Comparison of ENCODE assay signal across 9 cellular contexts in genomic region chr11:2975594-2975993, GRCh38. TPM values are rescaled to one million over a fixed set of nuclear protein-coding genes. Genes with fewer than 3 reads are reported as not detected.
DNase-seq lines count a peak whose midpoint lies in the region; ATAC-seq and TF ChIP-seq lines count a peak whose summit lies in the region.
"Had no signal": no experiment of that assay in that cellular context is flagged by ENCODE, and none has a peak within 500 bp of the region (broad histone marks: within the 10 kb centered on the region; RNA-seq: fewer than 3 reads in every experiment).

No MANE protein-coding gene starts in this region.

- peaks cover 47% of the 10 kb centered on the region for H4K20me1 ChIP-seq in hepatocyte (ENCODE audit: insufficient read depth, poor library complexity, severe bottlenecking)

- intact Hi-C loops in A673 (cut with micrococcal nuclease; ENCODE audit: unreplicated experiment), result no loop called here

- H3K4me1 ChIP-seq in A673 (ENCODE audit: insufficient read depth, low read length, poor library complexity, severe bottlenecking), result no peaks in the 10 kb centered on the region
- H3K4me1 ChIP-seq in hepatocyte (ENCODE audit: insufficient read depth), result no peaks in the 10 kb centered on the region

- 90% methylated on average over 4 of the region's 4 CpGs for WGBS in hepatocyte (ENCODE audit: low lambda C conversion rate, missing lambda C conversion rate)

- H3K36me3 Mint-ChIP-seq in activated naive CD8-positive, alpha-beta T cell treated with anti-CD3 and anti-CD28 coated beads, Interleukin-2, amount 50 U/mL, for 24 hours (ENCODE audit: low read depth), result peaks cover 65% of the 10 kb centered on the region

- H3K4me1 Mint-ChIP-seq in activated naive CD8-positive, alpha-beta T cell treated with anti-CD3 and anti-CD28 coated beads, Interleukin-2, amount 50 U/mL, for 24 hours, result peaks cover 34% of the 10 kb centered on the region

- CTCF ChIA-PET in A673 (lab: Charles Lee), result interaction anchor here (0.7 kb wide), 1 partner anchor 902 kb away, joined by 4 read pairs; no protein-coding TSS in a partner anchor

- H3K36me3 ChIP-seq in A673 (ENCODE audit: insufficient read depth, low read length, poor library complexity, severe bottlenecking) (peaks cover 84% of the 10 kb centered on the region), hepatocyte (replicated peaks; ENCODE audit: insufficient read depth, low read depth) (peaks cover 10% of the 10 kb centered on the region)

- DNase-seq in A673 (ENCODE audit: low spot score) (peak; percentile 42), OCI-M1 (lab: John Stamatoyannopoulos, UW) (peak; percentile 48), hepatocyte (ENCODE audit: low spot score) (peak; percentile 39)
- peak; percentile 32 for DNase-seq in activated naive CD8-positive, alpha-beta T cell treated with anti-CD3 and anti-CD28 coated beads, Interleukin-2, amount 50 U/mL, for 24 hours
- DNase-seq in stimulated activated CD4-positive, alpha-beta T cell treated with anti-CD3 and anti-CD28 coated beads, Interleukin-4, amount 100 ng/mL, for 24 hours, result peak; percentile 50

- peak; percentile 45 for TF ChIP-seq CTCF in A673 (conservative IDR thresholded peaks at IDR 0.05; ENCODE audit: low read depth, low read length)
- peak; percentile 48 for TF ChIP-seq CTCF in GM12874 (IDR thresholded peaks at IDR 0.05; ENCODE audit: insufficient read depth, low read depth, low read length)
- peak; percentile 44 for TF ChIP-seq CTCF in hepatocyte (IDR thresholded peaks at IDR 0.05; ENCODE audit: poor library complexity)

- H3K27ac Mint-ChIP-seq in activated naive CD8-positive, alpha-beta T cell treated with anti-CD3 and anti-CD28 coated beads, Interleukin-2, amount 50 U/mL, for 24 hours, result no peak overlapping the region
- H3K27ac Mint-ChIP-seq: dendritic cell treated with granulocyte-macrophage colony-stimulating factor and Interleukin-4, amounts not matched to agents 40 ng/mL and 50 ng/mL, for 4 days had no signal

- no peaks in the 10 kb centered on the region for H3K27me3 ChIP-seq in A673 (replicated peaks; ENCODE audit: insufficient read depth, low read depth, low read length, poor library complexity)
- H3K27me3 ChIP-seq in hepatocyte, result no peaks in the 10 kb centered on the region

- H3K9me3 ChIP-seq in A673 (ENCODE audit: low read depth, low read length, poor library complexity, severe bottlenecking), result no peaks in the 10 kb centered on the region
- H3K9me3 ChIP-seq in hepatocyte (ENCODE audit: low read depth), result no peaks in the 10 kb centered on the region

- POLR2A ChIA-PET in A673 (lab: Charles Lee; ENCODE audit: low non-redundant PET), result no interaction called here

- H3K27me3 Mint-ChIP-seq in activated naive CD8-positive, alpha-beta T cell treated with anti-CD3 and anti-CD28 coated beads, Interleukin-2, amount 50 U/mL, for 24 hours, result no peaks in the 10 kb centered on the region
- H3K27me3 Mint-ChIP-seq: dendritic cell treated with granulocyte-macrophage colony-stimulating factor and Interleukin-4, amounts not matched to agents 40 ng/mL and 50 ng/mL, for 4 days had no signal

- H3K9me3 Mint-ChIP-seq in activated naive CD8-positive, alpha-beta T cell treated with anti-CD3 and anti-CD28 coated beads, Interleukin-2, amount 50 U/mL, for 24 hours, result no peaks in the 10 kb centered on the region
- H3K9me3 Mint-ChIP-seq: dendritic cell treated with granulocyte-macrophage colony-stimulating factor and Interleukin-4, amounts not matched to agents 40 ng/mL and 50 ng/mL, for 4 days had no signal

- H3K79me2 ChIP-seq in hepatocyte, result peaks cover 91% of the 10 kb centered on the region

- no peak overlapping the region for H2AFZ ChIP-seq in hepatocyte

- ATAC-seq in activated naive CD8-positive, alpha-beta T cell treated with anti-CD3 and anti-CD28 coated beads, Interleukin-2, amount 50 U/mL, for 24 hours, result peak; percentile 79
- ATAC-seq in HG03342 (IDR thresholded peaks at IDR 0.05; ENCODE audit: unreplicated experiment) (no peak), HG03520 (IDR thresholded peaks at IDR 0.05; ENCODE audit: unreplicated experiment) (no peak)

- no peak overlapping the region for H3K4me3 Mint-ChIP-seq in activated naive CD8-positive, alpha-beta T cell treated with anti-CD3 and anti-CD28 coated beads, Interleukin-2, amount 50 U/mL, for 24 hours
- H3K4me3 Mint-ChIP-seq: dendritic cell treated with granulocyte-macrophage colony-stimulating factor and Interleukin-4, amounts not matched to agents 40 ng/mL and 50 ng/mL, for 4 days had no signal

- BruUV-seq in A673 (replicated peaks; lab: Mats Ljungman, UMichigan), result no TSS peak

- H3K4me2 ChIP-seq in hepatocyte, result no peak overlapping the region

- no peak overlapping the region for H3K4me3 ChIP-seq in A673 (ENCODE audit: low read depth, low read length, poor library complexity, severe bottlenecking)
- H3K4me3 ChIP-seq in hepatocyte, result no peak overlapping the region

- H3K27ac ChIP-seq in A673 (ENCODE audit: low read depth, low read length, poor library complexity, severe bottlenecking) (no peak overlapping the region), hepatocyte (no peak overlapping the region)

- no peaks in the 10 kb centered on the region for H3K9me2 ChIP-seq in hepatocyte (replicated peaks; ENCODE audit: insufficient read depth)

RNA-seq across cellular contexts. Expression of gene NAP1L4, which starts 16.5 kb away (rescaled TPM):
- total RNA-seq in A673 (2021) (169 and 184 TPM in 2 replicates), hepatocyte (75.7 and 79.0 TPM in 2 replicates)
- polyA plus RNA-seq in hepatocyte, result 101 and 118 TPM in 2 replicates

RNA-seq across cellular contexts. Expression of gene PHLDA2, which starts 46.4 kb away (rescaled TPM):
- total RNA-seq in A673 (2021) (25.0 and 33.7 TPM in 2 replicates), hepatocyte (7.1 and 8.5 TPM in 2 replicates)
- 62.4 and 67.4 TPM in 2 replicates for polyA plus RNA-seq in hepatocyte
